ENCODE assay signal across 1 cellular context in genomic region chr9:124133752-124134151, GRCh38.
TF ChIP-seq lines count a peak whose summit lies in the region.

No MANE protein-coding gene starts in this region.

TF ChIP-seq in H1, 55 proteins besides CTCF, POLR2A, EP300 and RAD21 (continued from another document):
- TF ChIP-seq CEBPB (IDR thresholded peaks at IDR 0.05; ENCODE audit: low read depth, low read length) (no peak), SIX5 (IDR thresholded peaks at IDR 0.05; ENCODE audit: low read depth, low read length) (no peak), HDAC6 (IDR thresholded peaks at IDR 0.05; ENCODE audit: low read depth, low read length) (no peak), CBX5 (IDR thresholded peaks at IDR 0.05; ENCODE audit: low read depth, low read length) (no peak), NANOG (IDR thresholded peaks at IDR 0.05; ENCODE audit: insufficient read depth, low read depth, low read length, poor library complexity, severe bottlenecking) (no peak), SRF (IDR thresholded peaks at IDR 0.05; ENCODE audit: low read depth, low read length) (no peak), RFX5 (IDR thresholded peaks at IDR 0.05; ENCODE audit: borderline replicate concordance, low read depth, low read length) (no peak), BRCA1 (IDR thresholded peaks at IDR 0.05; ENCODE audit: low read depth, low read length) (no peak), USF2 (IDR thresholded peaks at IDR 0.05; ENCODE audit: low read length) (no peak)
